Comparison of ENCODE assay signal across 1 cellular context in genomic region chr1:10686404-10687040, GRCh38.
TF ChIP-seq lines count a peak whose summit lies in the region.

No MANE protein-coding gene starts in this region.

TF ChIP-seq in H1, 55 proteins besides CTCF, POLR2A, EP300 and RAD21 (continued from another document):
- TF ChIP-seq ATF2 (IDR thresholded peaks at IDR 0.05; ENCODE audit: low read length): no peak
- no peak for TF ChIP-seq EZH2 (IDR thresholded peaks at IDR 0.05; ENCODE audit: low read depth, low read length, severe bottlenecking)
